Comparison of ENCODE assay signal across 8 cellular contexts in genomic region chr6:157764346-157765068, GRCh38. TPM values are rescaled to one million over a fixed set of nuclear protein-coding genes. Genes with fewer than 3 reads are reported as not detected.
A peak's percentile ranks its signal among the peaks of the same experiment; 100 is the strongest.
DNase-seq lines count a peak whose midpoint lies in the region; ATAC-seq and TF ChIP-seq lines count a peak whose summit lies in the region.

No MANE protein-coding gene starts in this region.

- peak; percentile 47 for ATAC-seq in GM18861 (IDR thresholded peaks at IDR 0.05; ENCODE audit: unreplicated experiment)
- ATAC-seq in HG03060 (IDR thresholded peaks at IDR 0.05; ENCODE audit: low read depth, unreplicated experiment) = peak; percentile 45
- ATAC-seq in Panc1 = peak; percentile 87
- ATAC-seq in activated T-helper 17 cell treated with anti-CD3 and anti-CD28 coated beads, Interleukin-2, amount 50 U/mL, for 72 hours (replicated peaks) = peak; percentile 70

- POLR2A ChIA-PET in Panc1 (lab: Charles Lee) = no interaction called here

- no peaks in the 10 kb centered on the region for H3K36me3 ChIP-seq in Panc1 (ENCODE audit: control insufficient read depth, insufficient read depth, low read length)

- in situ Hi-C loops in Panc1 (cut with HindIII; ENCODE audit: low pct_unique_long_range_greater_than_20kb, low sequenced_read_pairs) = loop anchor here (25.0 kb wide), 1 partner anchor 98 kb away; no protein-coding TSS in a partner anchor

- H3K9me3 Mint-ChIP-seq in activated T-helper 17 cell treated with anti-CD3 and anti-CD28 coated beads, Interleukin-2, amount 50 U/mL, for 72 hours = no peaks in the 10 kb centered on the region

- H3K27ac Mint-ChIP-seq in activated T-helper 17 cell treated with anti-CD3 and anti-CD28 coated beads, Interleukin-2, amount 50 U/mL, for 72 hours = peak overlapping the region; percentile 99

- no peaks in the 10 kb centered on the region for H3K9me3 ChIP-seq in Panc1 (ENCODE audit: control insufficient read depth, insufficient read depth, low read depth, low read length)

- H3K36me3 Mint-ChIP-seq in activated T-helper 17 cell treated with anti-CD3 and anti-CD28 coated beads, Interleukin-2, amount 50 U/mL, for 72 hours (ENCODE audit: low read depth) = peaks cover 29% of the 10 kb centered on the region

- peak; percentile 98 for DNase-seq in Panc1 (ENCODE audit: low read depth, low spot score)
- peak; percentile 100 for DNase-seq in fibroblast of pulmonary artery (ENCODE audit: low read depth)
- peak in 49 of 56 donors; percentile 6 to 84 (median 58) for DNase-seq in nucleus accumbens (lab: John Stamatoyannopoulos, UW)
- DNase-seq in stromal cell of bone marrow (ENCODE audit: low read depth) = peak; percentile 100
- DNase-seq in NCI-H187 treated with DMSO at 0.1 percent for 48 hours (lab: John Stamatoyannopoulos, UW) = no peak

- CTCF ChIA-PET in Panc1 (lab: Charles Lee) = interaction anchor here (0.5 to 1.0 kb wide), 2 partner anchors 108 to 109 kb away, joined by 3 to 5 read pairs; no protein-coding TSS in a partner anchor

- peak overlapping the region; percentile 94 for H3K27ac ChIP-seq in Panc1 (ENCODE audit: low read length)

- peak overlapping the region in 1 of 2 experiments; percentile 31; a peak in 2 of 4 replicates for H3K4me3 ChIP-seq in Panc1 (ENCODE audit: low read depth in 2 of 2, low read length in 2 of 2)
- H3K4me3 ChIP-seq in fibroblast of pulmonary artery (replicated peaks; ENCODE audit: low read depth, low read length) = no peak overlapping the region

- intact Hi-C loops in Panc1 (cut with micrococcal nuclease; ENCODE audit: unreplicated experiment) = loop anchor here (2.0 kb wide), 1 partner anchor 60 kb away; no protein-coding TSS in a partner anchor

- H3K4me3 Mint-ChIP-seq in activated T-helper 17 cell treated with anti-CD3 and anti-CD28 coated beads, Interleukin-2, amount 50 U/mL, for 72 hours = peak overlapping the region; percentile 87

- TF ChIP-seq CTCF in Panc1 (IDR thresholded peaks at IDR 0.05) = no peak
- no peak for TF ChIP-seq CTCF in fibroblast of pulmonary artery (IDR thresholded peaks at IDR 0.05; ENCODE audit: low read length, missing control alignments)

- peaks cover 58% of the 10 kb centered on the region for H3K4me1 Mint-ChIP-seq in activated T-helper 17 cell treated with anti-CD3 and anti-CD28 coated beads, Interleukin-2, amount 50 U/mL, for 72 hours

- H3K27me3 ChIP-seq in Panc1 (ENCODE audit: control insufficient read depth, insufficient read depth, low read length) = no peaks in the 10 kb centered on the region

- peaks cover 58% of the 10 kb centered on the region for H3K4me1 ChIP-seq in Panc1 (ENCODE audit: control insufficient read depth, insufficient read depth, low read length)

- no peaks in the 10 kb centered on the region for H3K27me3 Mint-ChIP-seq in activated T-helper 17 cell treated with anti-CD3 and anti-CD28 coated beads, Interleukin-2, amount 50 U/mL, for 72 hours

- no TSS peak for BruUV-seq in Panc1 (replicated peaks; lab: Mats Ljungman, UMichigan)

RNA-seq across cellular contexts. Expression of gene SNX9, which starts 58.5 kb away (rescaled TPM):
- total RNA-seq in Panc1 (2021; ENCODE audit: unreplicated experiment) = 46.0 TPM
- polyA plus RNA-seq in Panc1 (2012; ENCODE audit: insufficient read length) = 37.4 TPM
- total RNA-seq in activated T-helper 17 cell treated with anti-CD3 and anti-CD28 coated beads, Interleukin-2, amount 50 U/mL, for 72 hours = 10 to 100 TPM; 20.5 to 71.9 TPM
